Comparison of ENCODE assay signal across 11 cellular contexts in genomic region chr4:53197760-53198150, GRCh38.
DNase-seq lines count a peak whose midpoint lies in the region; ATAC-seq, FAIRE-seq and TF ChIP-seq lines count a peak whose summit lies in the region.
"Had no signal": no experiment of that assay in that cellular context is flagged by ENCODE, and none has a peak within 500 bp of the region (broad histone marks: within the 10 kb centered on the region; RNA-seq: fewer than 3 reads in every experiment).

No MANE protein-coding gene starts in this region.

- H3K4me1 ChIP-seq in GM23248 (ENCODE audit: insufficient read depth) (peaks cover 56% of the 10 kb centered on the region), K562 (replicated peaks in 1 of 2; ENCODE audit: control insufficient read depth in 2 of 2, insufficient read depth in 2 of 2, low read length in 2 of 2) (no peaks in the 10 kb centered on the region), smooth muscle cell (ENCODE audit: low read depth) (peaks cover 10% of the 10 kb centered on the region), thyroid gland (no peaks in the 10 kb centered on the region)
- H3K4me1 ChIP-seq: A549 had no signal

- 91% methylated on average over 1 of the region's 1 CpG for WGBS in GM23248 (ENCODE audit: low coverage in 1 of 2, low lambda C conversion rate in 2 of 2, missing lambda C conversion rate in 2 of 2), 2 experiments
- 100% methylated on average over 1 of the region's 1 CpG for WGBS in K562 (ENCODE audit: insufficient coverage, low coverage, missing lambda C conversion rate)
- WGBS in smooth muscle cell (ENCODE audit: low lambda C conversion rate), result 77% methylated on average over 1 of the region's 1 CpG
- 81 to 90% methylated on average over 1 of the region's 1 CpG for WGBS in thyroid gland, 2 donors

- no peak for TF ChIP-seq RAD21 in K562 (CRISPR knock-in tag; conservative IDR thresholded peaks at IDR 0.05 in 1 of 2, IDR thresholded peaks at IDR 0.05 in 1 of 2)

- POLR2A ChIA-PET in K562 (lab: Yijun Ruan, JAX), result no interaction called here

- peak overlapping the region; percentile 87 for H3K4me2 ChIP-seq in GM23248 (ENCODE audit: unreplicated experiment)
- no peak overlapping the region for H3K4me2 ChIP-seq in K562 (ENCODE audit: insufficient read depth, low read length)
- H3K4me2 ChIP-seq in smooth muscle cell, result peak overlapping the region; percentile 78
- H3K4me2 ChIP-seq: A549 had no signal

- H3K4me3 ChIP-seq in GM23248, result 0 out of 2 replicates have a peak overlapping the region, but pooled peaks have one; percentile 8
- H3K4me3 ChIP-seq in K562, result no peak overlapping the region
- no peak overlapping the region for H3K4me3 ChIP-seq in fibroblast of the aortic adventitia (ENCODE audit: low read depth, low read length)
- no peak overlapping the region for H3K4me3 ChIP-seq in smooth muscle cell
- H3K4me3 ChIP-seq in thyroid gland (replicated peaks in 1 of 3), result no peak overlapping the region
- H3K4me3 ChIP-seq: A549 had no signal

- H3K27ac ChIP-seq in GM23248 (peak overlapping the region; percentile 0; the same call in 1 of the 2 replicates), K562 (ENCODE audit: extremely low read depth, low read depth, low read length) (no peak overlapping the region), smooth muscle cell (ENCODE audit: low read depth) (peak overlapping the region; percentile 3), thyroid gland (no peak overlapping the region)
- H3K27ac ChIP-seq: A549, RWPE1 had no signal

- H3K27me3 ChIP-seq in GM23248 (replicated peaks; ENCODE audit: insufficient read depth) (no peaks in the 10 kb centered on the region), K562 (ENCODE audit: control insufficient read depth in 2 of 2, insufficient read depth in 2 of 2, low read length in 2 of 2) (no peaks in the 10 kb centered on the region), smooth muscle cell (ENCODE audit: low read depth) (no peaks in the 10 kb centered on the region), thyroid gland (no peaks in the 10 kb centered on the region)

- TF ChIP-seq POLR2A in K562 (conservative IDR thresholded peaks at IDR 0.05) (no peak), thyroid gland (IDR thresholded peaks at IDR 0.05) (no peak)

- H3K36me3 ChIP-seq in GM23248 (ENCODE audit: low read depth) (no peaks in the 10 kb centered on the region), K562 (ENCODE audit: control insufficient read depth, insufficient read depth, low read length) (no peaks in the 10 kb centered on the region), smooth muscle cell (ENCODE audit: low read depth) (no peaks in the 10 kb centered on the region), thyroid gland (no peaks in the 10 kb centered on the region)

- TF ChIP-seq EP300 in K562 (IDR thresholded peaks at IDR 0.05; ENCODE audit: low read length), result no peak

- CTCF ChIA-PET in K562 (lab: Yijun Ruan, JAX; ENCODE audit: low intra/inter-chr PET ratio), result interaction anchor here (0.5 to 1.4 kb wide), 2 partner anchors 330 to 1037 kb away, joined by 3 to 4 read pairs; no protein-coding TSS in a partner anchor

- DNase-seq in GM23248 (peak; percentile 32), K562 (ENCODE audit: extremely low read depth in 1 of 4, low spot score in 3 of 4) (no peak), fibroblast of the aortic adventitia (ENCODE audit: low read depth) (peak; percentile 52), smooth muscle cell (lab: John Stamatoyannopoulos, UW; ENCODE audit: unreplicated experiment) (no peak), thyroid gland (no peak)
- DNase-seq: SIG-M5 had no signal

- peaks cover 40% of the 10 kb centered on the region for H3K79me2 ChIP-seq in GM23248 (ENCODE audit: insufficient read depth)
- H3K79me2 ChIP-seq in K562 (ENCODE audit: control insufficient read depth, insufficient read depth, low read length), result no peaks in the 10 kb centered on the region
- H3K79me2 ChIP-seq in smooth muscle cell (ENCODE audit: low read depth), result no peaks in the 10 kb centered on the region

- FAIRE-seq in K562 (lab: Jason Lieb, UNC), result no peak
- FAIRE-seq: A549, GM12891 had no signal

- ATAC-seq in K562 (no peak), HG03045 (IDR thresholded peaks at IDR 0.05; ENCODE audit: unreplicated experiment) (no peak), GM18870 (IDR thresholded peaks at IDR 0.05; ENCODE audit: unreplicated experiment) (no peak)

- TF ChIP-seq CTCF in K562 (IDR thresholded peaks at IDR 0.05 in 2 of 3, conservative IDR thresholded peaks at IDR 0.05 in 1 of 3; ENCODE audit: insufficient read depth in 2 of 3, low read depth in 1 of 3, low read length in 3 of 3), result no peak
- TF ChIP-seq CTCF in fibroblast of the aortic adventitia (IDR thresholded peaks at IDR 0.05; ENCODE audit: insufficient read depth, low read length), result no peak
- TF ChIP-seq CTCF in smooth muscle cell (IDR thresholded peaks at IDR 0.05; ENCODE audit: borderline replicate concordance, insufficient read depth, poor library complexity, severe bottlenecking), result no peak
- TF ChIP-seq CTCF in thyroid gland (IDR thresholded peaks at IDR 0.05), result no peak

- H3K9me3 ChIP-seq in GM23248 (ENCODE audit: low read depth) (no peaks in the 10 kb centered on the region), K562 (replicated peaks; ENCODE audit: control insufficient read depth, insufficient read depth, low read depth, low read length) (no peaks in the 10 kb centered on the region), smooth muscle cell (replicated peaks; ENCODE audit: low read depth) (no peaks in the 10 kb centered on the region), thyroid gland (no peaks in the 10 kb centered on the region)
- H3K9me3 ChIP-seq: A549 had no signal

- H4K20me1 ChIP-seq in GM23248 (ENCODE audit: insufficient read depth) (no peaks in the 10 kb centered on the region), K562 (replicated peaks; ENCODE audit: control insufficient read depth, insufficient read depth, low read length) (no peaks in the 10 kb centered on the region), smooth muscle cell (ENCODE audit: low read depth) (no peaks in the 10 kb centered on the region)

- in situ Hi-C loops in GM23248 (cut with MboI), result loop anchor here (10.0 to 25.0 kb wide), 3 partner anchors 515 to 1027 kb away; partner anchors contain the start of gene PDGFRA
- in situ Hi-C loops in K562 (cut with MboI), result loop anchor here (5.0 kb wide), 1 partner anchor 1030 kb away; the partner anchor contains the start of gene PDGFRA

- H3K9ac ChIP-seq in GM23248 (no peak overlapping the region), K562 (ENCODE audit: insufficient read depth in 1 of 2, low read depth in 2 of 2, low read length in 2 of 2) (no peak overlapping the region), smooth muscle cell (ENCODE audit: low read depth) (no peak overlapping the region)

- H3K9me2 ChIP-seq in GM23248 (ENCODE audit: insufficient read depth), result no peaks in the 10 kb centered on the region; the same call in 1 of the 2 replicates

- H2AFZ ChIP-seq in GM23248, result no peak overlapping the region
- H2AFZ ChIP-seq in K562 (ENCODE audit: low read depth, low read length), result no peak overlapping the region
- no peak overlapping the region for H2AFZ ChIP-seq in smooth muscle cell (ENCODE audit: low read depth)

- no peaks in the 10 kb centered on the region for H3K9me1 ChIP-seq in K562 (ENCODE audit: control insufficient read depth, insufficient read depth, low read length)

- intact Hi-C loops in K562 (cut with micrococcal nuclease), result loop anchor here (1.0 to 10.0 kb wide), 7 partner anchors 177 to 1036 kb away; partner anchors contain the start of gene FIP1L1
- intact Hi-C loops in thyroid gland (cut with DNase I), result loop anchor here (5.0 kb wide), 1 partner anchor 1035 kb away; no protein-coding TSS in a partner anchor

- no TSS peak for BruUV-seq in K562 (replicated peaks; lab: Mats Ljungman, UMichigan)

- H3F3A ChIP-seq in GM23248 (ENCODE audit: insufficient read depth) (peaks cover 35% of the 10 kb centered on the region), smooth muscle cell (ENCODE audit: low read depth) (peaks cover 6% of the 10 kb centered on the region)

TF ChIP-seq in K562, 482 proteins besides CTCF, POLR2A, EP300 and RAD21:
- no peak for TF ChIP-seq NR3C1 (CRISPR knock-in tag; IDR thresholded peaks at IDR 0.05)
- TF ChIP-seq MAFG (tag; conservative IDR thresholded peaks at IDR 0.05), result peak; percentile 38; the same call in 1 of the 2 replicates
TF ChIP-seq in K562: peak in this region for 1.

Comparison
In these comparisons a context has a peak if more than half of its experiments do, and no peak if none do; other contexts are left out.
1. DNase-seq: peak in GM23248 (single experiment) and fibroblast of the aortic adventitia (single experiment); none in K562 (0 of 4), smooth muscle cell (single experiment) and thyroid gland (0 of 2).
2. H3K27ac ChIP-seq: peak in GM23248 (single experiment) and smooth muscle cell (single experiment); none in K562 (single experiment) and thyroid gland (0 of 3).